In genomic region chr16:17318200-17318599, GRCh38 we compare ENCODE assay signal across 12 cellular contexts.
A peak's percentile ranks its signal among the peaks of the same experiment; 100 is the strongest.
DNase-seq lines count a peak whose midpoint lies in the region; FAIRE-seq and TF ChIP-seq lines count a peak whose summit lies in the region.
"Had no signal": no experiment of that assay in that cellular context is flagged by ENCODE, and none has a peak within 500 bp of the region (broad histone marks: within the 10 kb centered on the region; RNA-seq: fewer than 3 reads in every experiment).

No MANE protein-coding gene starts in this region.

- H3K9me3 Mint-ChIP-seq in astrocyte (ENCODE audit: unreplicated experiment), result peaks cover 3% of the 10 kb centered on the region
- H3K9me3 Mint-ChIP-seq: activated T-cell treated with anti-CD3 and anti-CD28 coated beads, Interleukin-2, amount 50 U/mL, for 4 hours had no signal

- no peak overlapping the region for H3K4me3 Mint-ChIP-seq in astrocyte (ENCODE audit: unreplicated experiment)
- H3K4me3 Mint-ChIP-seq: activated T-cell treated with anti-CD3 and anti-CD28 coated beads, Interleukin-2, amount 50 U/mL, for 4 hours; mesothelial cell of epicardium had no signal

- no peaks in the 10 kb centered on the region for H3K36me3 ChIP-seq in astrocyte (ENCODE audit: insufficient read depth, low read length)

- no peak overlapping the region for H3K27ac ChIP-seq in astrocyte (ENCODE audit: low read depth, low read length)

- H3K36me3 Mint-ChIP-seq in astrocyte (ENCODE audit: low read depth, unreplicated experiment), result peaks cover 4% of the 10 kb centered on the region
- H3K36me3 Mint-ChIP-seq: mesothelial cell of epicardium had no signal

- peak; percentile 27 for DNase-seq in HCEC 1CT
- DNase-seq in astrocyte (ENCODE audit: low read depth), result peak; percentile 39
- DNase-seq in iPS DF 19.7 (ENCODE audit: low read depth, low spot score), result peak; percentile 48
- peak; percentile 80 for DNase-seq in skeletal muscle cell (ENCODE audit: low read depth)
- no peak for DNase-seq in GM12891 (ENCODE audit: insufficient read length, low spot score)
- DNase-seq in SK-N-DZ (ENCODE audit: low spot score), result no peak
- DNase-seq in DMS53 treated with DMSO at 0.1 percent for 48 hours (lab: John Stamatoyannopoulos, UW; ENCODE audit: unreplicated experiment), result no peak
- DNase-seq: activated T-cell treated with anti-CD3 and anti-CD28 coated beads, Interleukin-2, amount 50 U/mL, for 4 hours; NCI-H146; SK-N-SH had no signal

- H3K4me2 ChIP-seq in astrocyte (ENCODE audit: low read length), result no peak overlapping the region
- H3K4me2 ChIP-seq: SK-N-SH had no signal

- H3K9me3 ChIP-seq in astrocyte (ENCODE audit: insufficient read depth, low read depth, low read length), result no peaks in the 10 kb centered on the region
- H3K9me3 ChIP-seq: SK-N-SH had no signal

- peaks cover 90% of the 10 kb centered on the region for H4K20me1 ChIP-seq in astrocyte (ENCODE audit: insufficient read depth, low read length)

- no peak for TF ChIP-seq POLR2A in GM12891 (IDR thresholded peaks at IDR 0.05; ENCODE audit: low read depth, low read length)

- no peak overlapping the region for H3K27ac Mint-ChIP-seq in astrocyte (ENCODE audit: unreplicated experiment)
- H3K27ac Mint-ChIP-seq: mesothelial cell of epicardium had no signal

- H3K4me1 ChIP-seq in astrocyte (ENCODE audit: insufficient read depth, low read length), result peaks cover 4% of the 10 kb centered on the region

- H3K4me1 Mint-ChIP-seq in astrocyte (ENCODE audit: low read depth, unreplicated experiment), result peaks cover 17% of the 10 kb centered on the region

- no peaks in the 10 kb centered on the region for H3K27me3 ChIP-seq in astrocyte (ENCODE audit: insufficient read depth, low read length)

- peaks cover 81% of the 10 kb centered on the region for H3K79me2 ChIP-seq in astrocyte (ENCODE audit: insufficient read depth, low read length)

- H2AFZ ChIP-seq in astrocyte (ENCODE audit: low read depth, low read length), result no peak overlapping the region

- no peak overlapping the region for H3K9ac ChIP-seq in astrocyte (ENCODE audit: low read length)
- H3K9ac ChIP-seq: SK-N-SH had no signal

- no peak overlapping the region for H3K4me3 ChIP-seq in astrocyte (ENCODE audit: insufficient read depth, low read depth, low read length)
- H3K4me3 ChIP-seq in skeletal muscle cell (ENCODE audit: low read depth, low read length), result no peak overlapping the region
- H3K4me3 ChIP-seq: GM12878 had no signal

- no peak for FAIRE-seq in astrocyte (lab: Jason Lieb, UNC)
- no peak for FAIRE-seq in GM12891 (lab: Jason Lieb, UNC)
- FAIRE-seq: GM12878 had no signal

- TF ChIP-seq CTCF in astrocyte (IDR thresholded peaks at IDR 0.05; ENCODE audit: insufficient read depth, low read depth, low read length), result no peak

- no peaks in the 10 kb centered on the region for H3K27me3 Mint-ChIP-seq in astrocyte (ENCODE audit: low read depth, unreplicated experiment)

TF ChIP-seq in GM12891, 5 proteins besides CTCF, POLR2A, EP300 and RAD21:
- TF ChIP-seq TAF1 (IDR thresholded peaks at IDR 0.05; ENCODE audit: low read depth, low read length) (no peak), PAX5 (IDR thresholded peaks at IDR 0.05; ENCODE audit: insufficient read depth, low read length, severe bottlenecking) (no peak), POLR2AphosphoS5 (IDR thresholded peaks at IDR 0.05; ENCODE audit: low read depth, low read length) (no peak), SPI1 (IDR thresholded peaks at IDR 0.05; ENCODE audit: low read depth, low read length) (no peak), POU2F2 (IDR thresholded peaks at IDR 0.05; ENCODE audit: low read depth, low read length) (no peak)

Comparison
In these comparisons a context has a peak if more than half of its experiments do, and no peak if none do; other contexts are left out.
1. DNase-seq: peak in HCEC 1CT (single experiment), astrocyte (single experiment), iPS DF 19.7 (single experiment) and skeletal muscle cell (single experiment); none in GM12891 (single experiment), SK-N-DZ (single experiment) and DMS53 treated with DMSO at 0.1 percent for 48 hours (single experiment).